ENCODE assay signal across 26 cellular contexts in genomic region chr10:25392132-25392531, GRCh38.
"Had no signal": no experiment of that assay in that cellular context is flagged by ENCODE, and none has a peak within 500 bp of the region (broad histone marks: within the 10 kb centered on the region; RNA-seq: fewer than 3 reads in every experiment).

No MANE protein-coding gene starts in this region.

- H3K4me1 Mint-ChIP-seq: stimulated activated effector memory CD8-positive, alpha-beta T cell treated with anti-CD3 and anti-CD28 coated beads, Interleukin-12 subunit alpha, Interleukin-12 subunit beta, amount 100 ng/mL, for 72 hours; stimulated activated naive B cell treated with anti-CD40 and anti-IgM and Interleukin-4, amounts not matched to agents 10 μg/mL and 1 μg/mL and 100 μg/mL, for 72 hours; stimulated activated naive CD8-positive, alpha-beta T cell treated with anti-CD3 and anti-CD28 coated beads, Interleukin-15, amount 100 ng/mL, for 72 hours had no signal

- H3K36me3 ChIP-seq: stomach, suprapubic skin, thoracic aorta, thyroid gland, tibial artery, tibial nerve, transverse colon, upper lobe of left lung, uterus, vagina had no signal

- H3K27me3 Mint-ChIP-seq: stimulated activated naive B cell treated with anti-CD40 and anti-IgM and Interleukin-4, amounts not matched to agents 10 μg/mL and 1 μg/mL and 100 μg/mL, for 72 hours; stimulated activated naive CD8-positive, alpha-beta T cell treated with anti-CD3 and anti-CD28 coated beads, Interleukin-15, amount 100 ng/mL, for 72 hours; stimulated activated naive CD8-positive, alpha-beta T cell treated with anti-CD3 and anti-CD28 coated beads, Interleukin-15, Interleukin-2, amounts not matched to agents 100 ng/mL and 50 ng/mL, for 24 hours; type B pancreatic cell had no signal

- H3K9me3 ChIP-seq: testis, thoracic aorta, thyroid gland, transverse colon, uterus, vagina had no signal

- H3K27me3 ChIP-seq: stomach, suprapubic skin, testis, thyroid gland, tibial artery, tibial nerve, transverse colon, upper lobe of left lung, uterus, vagina had no signal

- H3K4me3 ChIP-seq: stomach, suprapubic skin, testis, thoracic aorta, thyroid gland, tibial artery, tibial nerve, transverse colon, upper lobe of left lung, uterus, vagina had no signal

- H3K27ac Mint-ChIP-seq: stimulated activated effector memory CD8-positive, alpha-beta T cell treated with anti-CD3 and anti-CD28 coated beads, Interleukin-12 subunit alpha, Interleukin-12 subunit beta, amount 100 ng/mL, for 72 hours; stimulated activated naive B cell treated with anti-CD40 and anti-IgM and Interleukin-4, amounts not matched to agents 10 μg/mL and 1 μg/mL and 100 μg/mL, for 72 hours; stimulated activated naive CD8-positive, alpha-beta T cell treated with anti-CD3 and anti-CD28 coated beads, Interleukin-15, amount 100 ng/mL, for 72 hours; stimulated activated naive CD8-positive, alpha-beta T cell treated with anti-CD3 and anti-CD28 coated beads, Interleukin-15, Interleukin-2, amounts not matched to agents 100 ng/mL and 50 ng/mL, for 24 hours; type B pancreatic cell had no signal

- H3K4me3 Mint-ChIP-seq: stimulated activated effector memory CD8-positive, alpha-beta T cell treated with anti-CD3 and anti-CD28 coated beads, Interleukin-12 subunit alpha, Interleukin-12 subunit beta, amount 100 ng/mL, for 72 hours; stimulated activated naive B cell treated with anti-CD40 and anti-IgM and Interleukin-4, amounts not matched to agents 10 μg/mL and 1 μg/mL and 100 μg/mL, for 72 hours; stimulated activated naive CD8-positive, alpha-beta T cell treated with anti-CD3 and anti-CD28 coated beads, Interleukin-15, amount 100 ng/mL, for 72 hours; stimulated activated naive CD8-positive, alpha-beta T cell treated with anti-CD3 and anti-CD28 coated beads, Interleukin-15, Interleukin-2, amounts not matched to agents 100 ng/mL and 50 ng/mL, for 24 hours; type B pancreatic cell had no signal

- H3K4me1 ChIP-seq: stomach, suprapubic skin, testis, thyroid gland, tibial artery, tibial nerve, transverse colon, upper lobe of left lung, uterus, vagina had no signal

- ATAC-seq: stimulated activated effector memory CD8-positive, alpha-beta T cell treated with anti-CD3 and anti-CD28 coated beads, Interleukin-12 subunit alpha, Interleukin-12 subunit beta, amount 100 ng/mL, for 72 hours; stimulated activated naive B cell treated with anti-CD40 and anti-IgM and Interleukin-4, amounts not matched to agents 10 μg/mL and 1 μg/mL and 100 μg/mL, for 72 hours; stimulated activated naive CD8-positive, alpha-beta T cell treated with anti-CD3 and anti-CD28 coated beads, Interleukin-15, amount 100 ng/mL, for 72 hours; stimulated activated naive CD8-positive, alpha-beta T cell treated with anti-CD3 and anti-CD28 coated beads, Interleukin-15, Interleukin-2, amounts not matched to agents 100 U/mL and 50 U/mL, for 24 hours had no signal

- DNase-seq: stimulated activated CD4-positive, alpha-beta T cell treated with anti-CD3 and anti-CD28 coated beads, Interleukin-2, amount 100 ng/mL, for 24 hours; stimulated activated CD4-positive, alpha-beta T cell treated with anti-CD3 and anti-CD28 coated beads, Interleukin-2, amount 100 ng/mL, for 48 hours; stimulated activated CD4-positive, alpha-beta T cell treated with anti-CD3 and anti-CD28 coated beads, Interleukin-4, amount 100 ng/mL, for 1 hour; stimulated activated CD4-positive, alpha-beta T cell treated with anti-CD3 and anti-CD28 coated beads, Interleukin-4, amount 100 ng/mL, for 24 hours; stimulated activated CD4-positive, alpha-beta T cell treated with anti-CD3 and anti-CD28 coated beads, Interleukin-4, amount 100 ng/mL, for 4 hours; stimulated activated CD8-positive, alpha-beta memory T cell treated with anti-CD3 and anti-CD28 coated beads, Interleukin-4, amount 100 ng/mL, for 48 hours; stimulated activated naive B cell treated with anti-CD40 and anti-IgM and Interleukin-4, amounts not matched to agents 10 μg/mL and 1 μg/mL and 100 μg/mL, for 72 hours; stimulated activated naive CD4-positive, alpha-beta T cell; stimulated activated naive CD4-positive, alpha-beta T cell treated with Interleukin-2 at 50 U/mL for 16 hours; stimulated activated naive CD8-positive, alpha-beta T cell treated with anti-CD3 and anti-CD28 coated beads, Interleukin-15, amount 100 ng/mL, for 72 hours; stimulated activated naive CD8-positive, alpha-beta T cell treated with anti-CD3 and anti-CD28 coated beads, Interleukin-15, Interleukin-2, amounts not matched to agents 100 U/mL and 50 U/mL, for 24 hours; stomach; testis; thyroid gland; tibial artery; transverse colon; trophoblast cell; uterus had no signal

- H3K36me3 Mint-ChIP-seq: stimulated activated effector memory CD8-positive, alpha-beta T cell treated with anti-CD3 and anti-CD28 coated beads, Interleukin-12 subunit alpha, Interleukin-12 subunit beta, amount 100 ng/mL, for 72 hours; stimulated activated naive B cell treated with anti-CD40 and anti-IgM and Interleukin-4, amounts not matched to agents 10 μg/mL and 1 μg/mL and 100 μg/mL, for 72 hours had no signal

- H3K27ac ChIP-seq: stomach, suprapubic skin, testis, thoracic aorta, thyroid gland, tibial artery, tibial nerve, transverse colon, upper lobe of left lung, uterus, vagina had no signal
